Comparison of ENCODE assay signal across 8 cellular contexts in genomic region chr1:204407314-204407971, GRCh38. TPM values are rescaled to one million over a fixed set of nuclear protein-coding genes. Genes with fewer than 3 reads are reported as not detected.
A peak's percentile ranks its signal among the peaks of the same experiment; 100 is the strongest.
DNase-seq lines count a peak whose midpoint lies in the region; ATAC-seq and TF ChIP-seq lines count a peak whose summit lies in the region.

No MANE protein-coding gene starts in this region.

- H3K27me3 ChIP-seq in CD8-positive, alpha-beta memory T cell (ENCODE audit: insufficient read depth, low read length, poor library complexity, severe bottlenecking), result no peaks in the 10 kb centered on the region
- H3K27me3 ChIP-seq in endodermal cell (ENCODE audit: control insufficient read depth, insufficient read depth, low read length, poor library complexity, severe bottlenecking) (no peaks in the 10 kb centered on the region), neutrophil (no peaks in the 10 kb centered on the region)

- H3K27ac Mint-ChIP-seq in CD8-positive, alpha-beta memory T cell, result peak overlapping the region in 7 of 8 donors; percentile 93 to 100 (median 100)
- H3K27ac Mint-ChIP-seq in endodermal cell, result no peak overlapping the region

- no peak for ATAC-seq in GM19035 (IDR thresholded peaks at IDR 0.05; ENCODE audit: unreplicated experiment)

- TF ChIP-seq CTCF in OCI-LY7 (conservative IDR thresholded peaks at IDR 0.05; ENCODE audit: low read length), result no peak
- TF ChIP-seq CTCF in endodermal cell (conservative IDR thresholded peaks at IDR 0.05), result no peak
- no peak for TF ChIP-seq CTCF in neutrophil (IDR thresholded peaks at IDR 0.05)

- H3K9me2 ChIP-seq in OCI-LY7 (ENCODE audit: insufficient read depth, low read length), result no peaks in the 10 kb centered on the region

- no peaks in the 10 kb centered on the region for H3K9me3 ChIP-seq in CD8-positive, alpha-beta memory T cell (ENCODE audit: low read length)
- H3K9me3 ChIP-seq in OCI-LY7 (ENCODE audit: low read length) (no peaks in the 10 kb centered on the region), endodermal cell (ENCODE audit: control insufficient read depth, low read length) (no peaks in the 10 kb centered on the region), neutrophil (no peaks in the 10 kb centered on the region)

- peak overlapping the region; percentile 100 for H3K27ac ChIP-seq in CD8-positive, alpha-beta memory T cell (ENCODE audit: low read depth, low read length)
- no peak overlapping the region for H3K27ac ChIP-seq in OCI-LY7 (ENCODE audit: low read depth, low read length, poor library complexity, severe bottlenecking)
- H3K27ac ChIP-seq in endodermal cell (ENCODE audit: low read depth, low read length), result no peak overlapping the region
- peak overlapping the region; percentile 98 for H3K27ac ChIP-seq in neutrophil

- H3K79me2 ChIP-seq in OCI-LY7 (ENCODE audit: insufficient read depth, low read depth, low read length), result peaks cover 96% of the 10 kb centered on the region

- 0 to 12% methylated on average over 1 to 3 of the region's 3 CpGs for WGBS in endodermal cell (ENCODE audit: insufficient coverage in 1 of 2, insufficient read length in 1 of 2), 2 experiments

- intact Hi-C loops in OCI-LY7 (cut with micrococcal nuclease; ENCODE audit: unreplicated experiment), result loop anchor here (10.0 kb wide), 1 partner anchor 543 kb away; the partner anchor contains the start of gene SNRPE

- peak overlapping the region; percentile 96 for H3K4me2 ChIP-seq in OCI-LY7 (ENCODE audit: low read length)

- H4K20me1 ChIP-seq in OCI-LY7 (ENCODE audit: insufficient read depth, low read length), result peaks cover 58% of the 10 kb centered on the region

- BruUV-seq in OCI-LY7 (replicated peaks; lab: Mats Ljungman, UMichigan), result no TSS peak

- POLR2A ChIA-PET in CD8-positive, alpha-beta memory T cell (lab: Charles Lee), result interaction anchor here (1.0 to 1.5 kb wide), 2 partner anchors 8 to 25 kb away, joined by 3 to 4 read pairs; no protein-coding TSS in a partner anchor
- POLR2A ChIA-PET in OCI-LY7 (lab: Charles Lee), result interaction anchor here (0.6 to 1.0 kb wide), 4 partner anchors 9 to 109 kb away, joined by 3 to 4 read pairs (median 3); partner anchors contain the start of gene MDM4

- CTCF ChIA-PET in CD8-positive, alpha-beta memory T cell (lab: Charles Lee), result interaction anchor here (1.3 to 4.9 kb wide), 4 partner anchors 9 to 93 kb away, joined by 3 to 42 read pairs (median 4); no protein-coding TSS in a partner anchor
- CTCF ChIA-PET in OCI-LY7 (lab: Charles Lee; ENCODE audit: unreplicated experiment), result no interaction called here

- peaks cover 25% of the 10 kb centered on the region for H3K4me1 ChIP-seq in CD8-positive, alpha-beta memory T cell (ENCODE audit: insufficient read depth, low read length)
- H3K4me1 ChIP-seq in OCI-LY7 (ENCODE audit: insufficient read depth, low read length, poor library complexity, severe bottlenecking) (peaks cover 29% of the 10 kb centered on the region), endodermal cell (ENCODE audit: control insufficient read depth, insufficient read depth, low read length) (no peaks in the 10 kb centered on the region), neutrophil (ENCODE audit: control insufficient read depth in 1 of 2, insufficient read depth in 1 of 2, low read depth in 1 of 2, low read length in 1 of 2) (peaks cover 44 to 52% of the 10 kb centered on the region in 2 experiments)

- no peak for DNase-seq in CD8-positive, alpha-beta memory T cell
- DNase-seq in OCI-LY7 (ENCODE audit: low spot score) (no peak), endodermal cell (no peak), NCI-H1092 treated with DMSO at 0.1 percent for 48 hours (lab: John Stamatoyannopoulos, UW) (no peak), midbrain (lab: John Stamatoyannopoulos, UW) (no peak), HPDE6-E6E7 (ENCODE audit: extremely low spot score) (no peak)

- H3K9me3 Mint-ChIP-seq in CD8-positive, alpha-beta memory T cell, result no peaks in the 10 kb centered on the region
- H3K9me3 Mint-ChIP-seq in endodermal cell, result no peaks in the 10 kb centered on the region

- H3K27me3 Mint-ChIP-seq in CD8-positive, alpha-beta memory T cell, result peaks cover 0 to 4% of the 10 kb centered on the region in 2 donors
- H3K27me3 Mint-ChIP-seq in endodermal cell (ENCODE audit: insufficient read depth), result no peaks in the 10 kb centered on the region

- H2AFZ ChIP-seq in OCI-LY7 (ENCODE audit: low read length), result no peak overlapping the region

- peaks cover 33% of the 10 kb centered on the region for H3K36me3 ChIP-seq in CD8-positive, alpha-beta memory T cell (ENCODE audit: insufficient read depth, low read length)
- H3K36me3 ChIP-seq in OCI-LY7 (ENCODE audit: insufficient read depth, low read length) (peaks cover 87% of the 10 kb centered on the region), endodermal cell (ENCODE audit: control insufficient read depth, insufficient read depth, low read length) (peaks cover 63% of the 10 kb centered on the region), neutrophil (peaks cover 41% of the 10 kb centered on the region)

- peak overlapping the region; percentile 95 for H3K9ac ChIP-seq in endodermal cell (ENCODE audit: extremely low read depth, low read length, poor library complexity, severe bottlenecking)

- H3K36me3 Mint-ChIP-seq in CD8-positive, alpha-beta memory T cell, result peaks cover 0 to 81% (median 7%) of the 10 kb centered on the region in 3 donors
- peaks cover 42% of the 10 kb centered on the region for H3K36me3 Mint-ChIP-seq in endodermal cell (ENCODE audit: low read depth)

- peak overlapping the region; percentile 93 to 100 (median 99) for H3K4me3 Mint-ChIP-seq in CD8-positive, alpha-beta memory T cell
- H3K4me3 Mint-ChIP-seq in endodermal cell, result peak overlapping the region; percentile 96

- peaks cover 35 to 48% (median 39%) of the 10 kb centered on the region in 3 donors for H3K4me1 Mint-ChIP-seq in CD8-positive, alpha-beta memory T cell
- H3K4me1 Mint-ChIP-seq in endodermal cell, result peaks cover 6% of the 10 kb centered on the region

- H3K4me3 ChIP-seq in CD8-positive, alpha-beta memory T cell (ENCODE audit: low read length), result peak overlapping the region; percentile 99
- H3K4me3 ChIP-seq in OCI-LY7 (ENCODE audit: low read depth, low read length, poor library complexity, severe bottlenecking), result peak overlapping the region; percentile 98
- peak overlapping the region; percentile 96 for H3K4me3 ChIP-seq in endodermal cell (ENCODE audit: low read length)
- H3K4me3 ChIP-seq in neutrophil (ENCODE audit: low read depth in 1 of 2, low read length in 1 of 2), result peak overlapping the region; percentile 89 to 94

RNA-seq across cellular contexts. Expression of gene PPP1R15B, which starts 4.2 kb away (rescaled TPM):
- total RNA-seq in CD8-positive, alpha-beta memory T cell, result 10 to 100 TPM; 80.4 to 82.7 TPM
- 22.3 TPM for polyA plus RNA-seq in CD8-positive, alpha-beta memory T cell
- 63.5 and 72.6 TPM in 2 replicates for total RNA-seq in OCI-LY7 (2014; rRNA removed; shearing (Covaris generic))
- 79.2 and 91.3 TPM in 2 replicates for total RNA-seq in OCI-LY7 (2022)
- 10 to 100 TPM; 44.8 to 79.2 TPM for total RNA-seq in endodermal cell
- 34.4 TPM for polyA plus RNA-seq in endodermal cell (2013, experiment 1 of 2)
- 30.5 TPM for polyA plus RNA-seq in endodermal cell (2013, experiment 2 of 2)

RNA-seq across cellular contexts. Expression of gene PLEKHA6, which starts 47.7 kb away (rescaled TPM):
- total RNA-seq in CD8-positive, alpha-beta memory T cell, result under 1 TPM; 0.09 to 0.13 TPM
- polyA plus RNA-seq in CD8-positive, alpha-beta memory T cell, result not detected
- total RNA-seq in OCI-LY7 (2014; rRNA removed; shearing (Covaris generic)), result not detected in 2 replicates
- total RNA-seq in OCI-LY7 (2022) (not detected in 2 replicates), endodermal cell (10 to 100 TPM; 37.0 to 43.3 TPM)
- 15.0 TPM for polyA plus RNA-seq in endodermal cell (2013, experiment 1 of 2)
- polyA plus RNA-seq in endodermal cell (2013, experiment 2 of 2), result 14.0 TPM

Comparison
In these comparisons a context has a peak if more than half of its experiments do, and no peak if none do; other contexts are left out.
1. H3K27ac ChIP-seq: peak in CD8-positive, alpha-beta memory T cell (single experiment) and neutrophil (single experiment); none in OCI-LY7 (single experiment) and endodermal cell (single experiment).
2. RNA of gene PLEKHA6, which starts 47.7 kb away (total RNA-seq): 37.0 to 43.3 TPM in endodermal cell; 0.09 to 0.13 TPM in CD8-positive, alpha-beta memory T cell and not detected in OCI-LY7; every median in the first group is over 10 times any median in the second.
3. Peak in every context shown above with its lines, with median percentiles within 50 percentile points of each other: H3K4me3 ChIP-seq.